8 cellular contexts compared by ENCODE assay signal in genomic region chr15:62940755-62941361, GRCh38.
DNase-seq lines count a peak whose midpoint lies in the region; FAIRE-seq lines count a peak whose summit lies in the region.

No MANE protein-coding gene starts in this region.

- peak overlapping the region in 1 of 2 donors; percentile 11 for H3K9ac ChIP-seq in mucosa of rectum (ENCODE audit: low read depth in 1 of 2, low read length in 2 of 2)

- FAIRE-seq in small intestine (lab: Jason Lieb, UNC) = no peak

- H3K4me1 ChIP-seq in mucosa of rectum (ENCODE audit: control insufficient read depth in 2 of 2, insufficient read depth in 2 of 2, low read length in 2 of 2) = peaks cover 11 to 13% of the 10 kb centered on the region in 2 donors
- no peaks in the 10 kb centered on the region for H3K4me1 ChIP-seq in small intestine (ENCODE audit: control insufficient read depth in 2 of 2, insufficient read depth in 1 of 2, low read depth in 1 of 2, low read length in 1 of 2)

- H3K4me3 ChIP-seq in mucosa of rectum (ENCODE audit: low read length in 2 of 2) (no peak overlapping the region), small intestine (ENCODE audit: low read depth in 1 of 2, low read length in 2 of 2) (no peak overlapping the region)

- 52 to 84% (median 70%) methylated on average over 11 of the region's 11 CpGs for WGBS in small intestine, 3 donors

- H3K9me3 ChIP-seq in mucosa of rectum (ENCODE audit: control insufficient read depth in 2 of 2, low read length in 2 of 2) (no peaks in the 10 kb centered on the region), small intestine (ENCODE audit: control insufficient read depth, low read depth) (no peaks in the 10 kb centered on the region)

- DNase-seq in G401 (ENCODE audit: low spot score) = peak; percentile 88
- DNase-seq in NOMO-1 (lab: John Stamatoyannopoulos, UW; ENCODE audit: unreplicated experiment in 2 of 2) = peak; percentile 67 to 90
- DNase-seq in epidermal melanocyte (ENCODE audit: insufficient read length, low spot score) = peak; percentile 75
- DNase-seq in activated CD8-positive, alpha-beta memory T cell treated with anti-CD3 and anti-CD28 coated beads for 24 hours = no peak
- DNase-seq in COR-L47 (lab: John Stamatoyannopoulos, UW) = no peak
- DNase-seq in SHP77 (lab: John Stamatoyannopoulos, UW) = no peak
- DNase-seq in small intestine = no peak

- H3K27me3 ChIP-seq in mucosa of rectum (ENCODE audit: control insufficient read depth in 2 of 2, insufficient read depth in 2 of 2, low read length in 2 of 2) (no peaks in the 10 kb centered on the region), small intestine (ENCODE audit: control insufficient read depth in 2 of 2, insufficient read depth in 2 of 2, low read length in 2 of 2) (no peaks in the 10 kb centered on the region)

- in situ Hi-C loops in G401 (cut with HindIII; ENCODE audit: low sequenced_read_pairs) = no loop called here

- H3K27ac ChIP-seq in mucosa of rectum (ENCODE audit: low read depth in 2 of 2, low read length in 2 of 2) = peak overlapping the region; percentile 67 to 68
- H3K27ac ChIP-seq in small intestine (ENCODE audit: low read depth in 1 of 2, low read length in 1 of 2) = peak overlapping the region in 1 of 2 donors; percentile 23

- no peaks in the 10 kb centered on the region for H3K36me3 ChIP-seq in mucosa of rectum (ENCODE audit: control insufficient read depth in 2 of 2, insufficient read depth in 2 of 2, low read length in 2 of 2)
- H3K36me3 ChIP-seq in small intestine (ENCODE audit: control insufficient read depth in 2 of 2, insufficient read depth in 2 of 2, low read length in 2 of 2) = no peaks in the 10 kb centered on the region

Comparison
In these comparisons a context has a peak if more than half of its experiments do, and no peak if none do; other contexts are left out.
1. DNase-seq: peak in G401 (single experiment), NOMO-1 (2 of 2) and epidermal melanocyte (single experiment); none in activated CD8-positive, alpha-beta memory T cell treated with anti-CD3 and anti-CD28 coated beads for 24 hours (single experiment), COR-L47 (single experiment), SHP77 (0 of 2) and small intestine (single experiment).